ENCODE assay signal across 11 cellular contexts in genomic region chr1:200042119-200042436, GRCh38. TPM values are rescaled to one million over a fixed set of nuclear protein-coding genes. Genes with fewer than 3 reads are reported as not detected.
A peak's percentile ranks its signal among the peaks of the same experiment; 100 is the strongest.
DNase-seq lines count a peak whose midpoint lies in the region; TF ChIP-seq lines count a peak whose summit lies in the region.
"Had no signal": no experiment of that assay in that cellular context is flagged by ENCODE, and none has a peak within 500 bp of the region (broad histone marks: within the 10 kb centered on the region; RNA-seq: fewer than 3 reads in every experiment).

No MANE protein-coding gene starts in this region.

- H3K4me1 Mint-ChIP-seq in activated naive CD4-positive, alpha-beta T cell treated with anti-CD3 and anti-CD28 coated beads for 36 hours (ENCODE audit: low read depth), result peaks cover 34% of the 10 kb centered on the region
- H3K4me1 Mint-ChIP-seq in mesothelial cell of epicardium, result peaks cover 21% of the 10 kb centered on the region

- H3K27ac Mint-ChIP-seq in activated naive CD4-positive, alpha-beta T cell treated with anti-CD3 and anti-CD28 coated beads for 36 hours, result no peak overlapping the region
- H3K27ac Mint-ChIP-seq in mesothelial cell of epicardium, result no peak overlapping the region
- H3K27ac Mint-ChIP-seq: natural killer cell treated with Interleukin-12 subunit alpha and Interleukin-12 subunit beta and Interleukin-15 and Interleukin-18, amount 100 ng/mL, for 72 hours had no signal

- H3K9me3 Mint-ChIP-seq in activated naive CD4-positive, alpha-beta T cell treated with anti-CD3 and anti-CD28 coated beads for 36 hours, result no peaks in the 10 kb centered on the region
- H3K9me3 Mint-ChIP-seq in mesothelial cell of epicardium, result no peaks in the 10 kb centered on the region
- H3K9me3 Mint-ChIP-seq: natural killer cell treated with Interleukin-12 subunit alpha and Interleukin-12 subunit beta and Interleukin-15 and Interleukin-18, amount 100 ng/mL, for 72 hours had no signal

- H3K9me3 ChIP-seq in tibial artery, result no peaks in the 10 kb centered on the region

- H3K4me3 Mint-ChIP-seq in activated naive CD4-positive, alpha-beta T cell treated with anti-CD3 and anti-CD28 coated beads for 36 hours, result peak overlapping the region; percentile 24
- peak overlapping the region; percentile 39 for H3K4me3 Mint-ChIP-seq in mesothelial cell of epicardium

- H3K4me1 ChIP-seq in tibial artery, result peaks cover 0 to 47% (median 27%) of the 10 kb centered on the region in 4 donors

- H3K27ac ChIP-seq in tibial artery, result no peak overlapping the region

- H3K27me3 ChIP-seq in tibial artery, result peaks cover 0 to 95% of the 10 kb centered on the region in 2 donors

- no peak for DNase-seq in activated naive CD4-positive, alpha-beta T cell treated with anti-CD3 and anti-CD28 coated beads for 36 hours
- no peak for DNase-seq in activated naive CD4-positive, alpha-beta T cell treated with anti-CD3 and anti-CD28 coated beads, Interleukin-2, amount 50 U/mL, for 16 hours
- DNase-seq in choroid plexus epithelial cell (ENCODE audit: low read depth), result no peak
- DNase-seq in mesothelial cell of epicardium (ENCODE audit: low spot score in 2 of 2, unreplicated experiment in 2 of 2), result no peak
- no peak for DNase-seq in tibial artery
- no peak for DNase-seq in inferior parietal cortex (ENCODE audit: extremely low spot score)
- no peak for DNase-seq in activated CD4-positive, CD25-positive, alpha-beta regulatory T cell (lab: John Stamatoyannopoulos, UW)
- no peak for DNase-seq in DMS114 treated with DMSO at 0.1 percent for 48 hours (lab: John Stamatoyannopoulos, UW; ENCODE audit: unreplicated experiment)
- DNase-seq: NCI-H2171 treated with DMSO at 0.1 percent for 48 hours had no signal

- no peaks in the 10 kb centered on the region for H3K36me3 ChIP-seq in tibial artery

- TF ChIP-seq CTCF in choroid plexus epithelial cell (conservative IDR thresholded peaks at IDR 0.05; ENCODE audit: low read depth, low read length) (no peak), mesothelial cell of epicardium (IDR thresholded peaks at IDR 0.05; ENCODE audit: unreplicated experiment) (no peak), tibial artery (IDR thresholded peaks at IDR 0.05) (no peak)

- no peaks in the 10 kb centered on the region for H3K36me3 Mint-ChIP-seq in activated naive CD4-positive, alpha-beta T cell treated with anti-CD3 and anti-CD28 coated beads for 36 hours (ENCODE audit: low read depth)
- no peaks in the 10 kb centered on the region for H3K36me3 Mint-ChIP-seq in mesothelial cell of epicardium

- CTCF ChIA-PET in activated naive CD4-positive, alpha-beta T cell treated with anti-CD3 and anti-CD28 coated beads for 36 hours (lab: Charles Lee), result no interaction called here

- H3K27me3 Mint-ChIP-seq in activated naive CD4-positive, alpha-beta T cell treated with anti-CD3 and anti-CD28 coated beads for 36 hours (ENCODE audit: low read depth), result peaks cover 54% of the 10 kb centered on the region
- H3K27me3 Mint-ChIP-seq in mesothelial cell of epicardium (ENCODE audit: low read depth), result peaks cover 69% of the 10 kb centered on the region

- peak overlapping the region; percentile 49 for H3K4me3 ChIP-seq in choroid plexus epithelial cell (ENCODE audit: low read depth, low read length)
- H3K4me3 ChIP-seq in tibial artery, result peak overlapping the region; percentile 7 to 32

- intact Hi-C loops in activated naive CD4-positive, alpha-beta T cell treated with anti-CD3 and anti-CD28 coated beads for 36 hours (cut with micrococcal nuclease), result no loop called here
- intact Hi-C loops in tibial artery (cut with DNase I; ENCODE audit: low total_unique reads), result no loop called here

RNA-seq across cellular contexts. Expression of gene NR5A2, which starts 14.6 kb away (rescaled TPM):
- total RNA-seq in activated naive CD4-positive, alpha-beta T cell treated with anti-CD3 and anti-CD28 coated beads for 36 hours, result not detected
- total RNA-seq in mesothelial cell of epicardium, result 0.25 to 1.2 TPM (median 0.38 TPM) in 3 replicates
- total RNA-seq: epithelial cell of proximal tubule had no signal
